In genomic region chr15:77143191-77143590, GRCh38 we compare ENCODE assay signal across 26 cellular contexts.
DNase-seq lines count a peak whose midpoint lies in the region; ATAC-seq and TF ChIP-seq lines count a peak whose summit lies in the region.
"Had no signal": no experiment of that assay in that cellular context is flagged by ENCODE, and none has a peak within 500 bp of the region (broad histone marks: within the 10 kb centered on the region; RNA-seq: fewer than 3 reads in every experiment).

No MANE protein-coding gene starts in this region.

- H3K4me1 ChIP-seq in GM23248 (ENCODE audit: insufficient read depth): peaks cover 56% of the 10 kb centered on the region
- peaks cover 41% of the 10 kb centered on the region for H3K4me1 ChIP-seq in SJSA1 (replicated peaks)
- peaks cover 30% of the 10 kb centered on the region for H3K4me1 ChIP-seq in fibroblast of lung (ENCODE audit: control insufficient read depth, extremely low read depth, insufficient read depth, low read length)
- peaks cover 12 to 18% of the 10 kb centered on the region in 2 experiments for H3K4me1 ChIP-seq in trophoblast cell (ENCODE audit: control insufficient read depth in 1 of 2, insufficient read depth in 2 of 2, low read length in 2 of 2)
- H3K4me1 ChIP-seq: left lung had no signal

- 92% methylated on average over 7 of the region's 7 CpGs for WGBS in GM23248 (ENCODE audit: low coverage in 1 of 2, low lambda C conversion rate in 2 of 2, missing lambda C conversion rate in 2 of 2), 2 experiments
- WGBS in trophoblast cell (ENCODE audit: extremely low coverage, insufficient coverage, insufficient read length): no CpG with 5 or more reads among the region's 7 CpGs

- H2BK120ac ChIP-seq in trophoblast cell (ENCODE audit: insufficient read depth, low read length, poor library complexity): peak overlapping the region; percentile 49

- no peak for TF ChIP-seq CTCF in fibroblast of lung (conservative IDR thresholded peaks at IDR 0.05 in 1 of 2, IDR thresholded peaks at IDR 0.05 in 1 of 2; ENCODE audit: low read depth in 1 of 2, low read length in 2 of 2)

- in situ Hi-C loops in GM23248 (cut with MboI): no loop called here

- H3K4ac ChIP-seq in trophoblast cell (ENCODE audit: low read depth, low read length): no peak overlapping the region

- DNase-seq in GM23248 (no peak), SJSA1 (ENCODE audit: low read depth in 1 of 2, low spot score in 2 of 2) (no peak), fibroblast of lung (ENCODE audit: low read depth in 2 of 2) (no peak), trophoblast cell (no peak), NCI-H69 (lab: John Stamatoyannopoulos, UW) (no peak), NCI-H2171 (lab: John Stamatoyannopoulos, UW) (no peak)
- DNase-seq: activated CD4-positive, alpha-beta T cell treated with anti-CD3 and anti-CD28 coated beads, Interleukin-2, amount 50 U/mL, for 1 hour; activated CD4-positive, CD25-positive, alpha-beta regulatory T cell; activated naive CD4-positive, alpha-beta T cell; activated naive CD8-positive, alpha-beta T cell treated with anti-CD3 and anti-CD28 coated beads, Interleukin-2, amount 50 U/mL, for 24 hours; activated T-cell treated with anti-CD3 and anti-CD28 coated beads, Interleukin-2, amount 50 U/mL, for 72 hours; DMS53; HCEC 1CT; islet precursor cell; left lung; naive B cell; NCI-H1048; NCI-H1694; SJCRH30; stimulated activated naive B cell treated with anti-CD40 and anti-IgM and Interleukin-4, amounts not matched to agents 10 μg/mL and 1 μg/mL and 100 μg/mL, for 72 hours; substantia nigra; upper lobe of left lung had no signal

- H3K9me3 ChIP-seq in GM23248 (ENCODE audit: low read depth): no peaks in the 10 kb centered on the region
- no peaks in the 10 kb centered on the region for H3K9me3 ChIP-seq in SJSA1 (replicated peaks)
- no peaks in the 10 kb centered on the region for H3K9me3 ChIP-seq in fibroblast of lung (ENCODE audit: control insufficient read depth, insufficient read depth, low read depth, low read length)
- H3K9me3 ChIP-seq in trophoblast cell (ENCODE audit: insufficient read depth, low read depth, low read length): no peaks in the 10 kb centered on the region

- no peak overlapping the region for H3K23ac ChIP-seq in trophoblast cell (ENCODE audit: low read length)

- no peaks in the 10 kb centered on the region for H3K9me2 ChIP-seq in GM23248 (ENCODE audit: insufficient read depth)

- H3F3A ChIP-seq in GM23248 (ENCODE audit: insufficient read depth): peaks cover 78% of the 10 kb centered on the region

- 0 out of 2 replicates have a peak overlapping the region, but pooled peaks have one; percentile 48 for H3K4me3 ChIP-seq in GM23248
- no peak overlapping the region for H3K4me3 ChIP-seq in SJSA1
- H3K4me3 ChIP-seq in fibroblast of lung (replicated peaks in 1 of 4; ENCODE audit: control extremely low read depth in 1 of 4, insufficient read depth in 1 of 4, low read depth in 3 of 4, low read length in 4 of 4): no peak overlapping the region
- H3K4me3 ChIP-seq in trophoblast cell (ENCODE audit: low read depth, low read length): no peak overlapping the region
- H3K4me3 ChIP-seq: BLaER1 treated with 17β-estradiol and CSF1 and Interleukin-3, amounts not matched to agents 10 nM and 100 nM; left lung; SJCRH30; upper lobe of left lung had no signal

- H3K27ac ChIP-seq in GM23248 (peak overlapping the region; percentile 95), SJSA1 (peak overlapping the region; percentile 98), fibroblast of lung (ENCODE audit: insufficient read depth, low read length) (peak overlapping the region; percentile 95), trophoblast cell (ENCODE audit: low read depth, low read length) (peak overlapping the region; percentile 92)
- H3K27ac ChIP-seq: BLaER1 treated with 17β-estradiol and CSF1 and Interleukin-3, amounts not matched to agents 10 nM and 100 nM; epithelial cell of prostate had no signal

- no peaks in the 10 kb centered on the region for H3K27me3 ChIP-seq in GM23248 (replicated peaks; ENCODE audit: insufficient read depth)
- H3K27me3 ChIP-seq in SJSA1 (replicated peaks): no peaks in the 10 kb centered on the region
- H3K27me3 ChIP-seq in fibroblast of lung (ENCODE audit: control insufficient read depth, insufficient read depth, low read length): no peaks in the 10 kb centered on the region
- H3K27me3 ChIP-seq in trophoblast cell (ENCODE audit: insufficient read depth, low read length): no peaks in the 10 kb centered on the region
- H3K27me3 ChIP-seq: BLaER1 treated with 17β-estradiol and CSF1 and Interleukin-3, amounts not matched to agents 10 nM and 100 nM; left lung; SJCRH30; upper lobe of left lung had no signal

- no peak overlapping the region for H4K8ac ChIP-seq in trophoblast cell (ENCODE audit: low read depth, low read length)

- no peak overlapping the region for H3K9ac ChIP-seq in GM23248
- no peak overlapping the region for H3K9ac ChIP-seq in fibroblast of lung (ENCODE audit: insufficient read depth, low read length)
- no peak overlapping the region for H3K9ac ChIP-seq in trophoblast cell (ENCODE audit: low read length)
- H3K9ac ChIP-seq: BLaER1 treated with 17β-estradiol and CSF1 and Interleukin-3, amounts not matched to agents 10 nM and 100 nM had no signal

- H2AK5ac ChIP-seq in trophoblast cell (ENCODE audit: low read length): no peak overlapping the region

- H3K79me1 ChIP-seq in trophoblast cell (ENCODE audit: low read length): peaks cover 12% of the 10 kb centered on the region

- H3K4me2 ChIP-seq in GM23248 (ENCODE audit: unreplicated experiment) (peak overlapping the region; percentile 77), fibroblast of lung (ENCODE audit: extremely low read depth, insufficient read depth, low read length) (peak overlapping the region; percentile 95), trophoblast cell (ENCODE audit: low read length) (no peak overlapping the region)

- H3K14ac ChIP-seq in trophoblast cell (ENCODE audit: low read length): no peak overlapping the region

- H4K20me1 ChIP-seq in GM23248 (ENCODE audit: insufficient read depth) (no peaks in the 10 kb centered on the region), fibroblast of lung (ENCODE audit: control insufficient read depth, extremely low read depth, insufficient read depth, low read length) (no peaks in the 10 kb centered on the region)
- H4K20me1 ChIP-seq: BLaER1 treated with 17β-estradiol and CSF1 and Interleukin-3, amounts not matched to agents 10 nM and 100 nM had no signal

- no peak overlapping the region for H4K12ac ChIP-seq in trophoblast cell (ENCODE audit: low read depth, low read length)

- peaks cover 22% of the 10 kb centered on the region for H3K79me2 ChIP-seq in GM23248 (ENCODE audit: insufficient read depth)
- H3K79me2 ChIP-seq in fibroblast of lung (ENCODE audit: control insufficient read depth, insufficient read depth, low read length): no peaks in the 10 kb centered on the region
- H3K79me2 ChIP-seq in trophoblast cell (ENCODE audit: control insufficient read depth, insufficient read depth, low read length, poor library complexity): no peaks in the 10 kb centered on the region

- no peak for ATAC-seq in HG03159 (IDR thresholded peaks at IDR 0.05; ENCODE audit: unreplicated experiment)
- ATAC-seq in GM21529 (IDR thresholded peaks at IDR 0.05; ENCODE audit: unreplicated experiment): no peak
- ATAC-seq: activated naive CD8-positive, alpha-beta T cell treated with anti-CD3 and anti-CD28 coated beads, Interleukin-2, amount 50 U/mL, for 24 hours; activated T-cell treated with anti-CD3 and anti-CD28 coated beads, Interleukin-2, amount 50 U/mL, for 72 hours; left lung; stimulated activated naive B cell treated with anti-CD40 and anti-IgM and Interleukin-4, amounts not matched to agents 10 μg/mL and 1 μg/mL and 100 μg/mL, for 72 hours had no signal

- H2AFZ ChIP-seq in GM23248: no peak overlapping the region
- no peak overlapping the region for H2AFZ ChIP-seq in fibroblast of lung (ENCODE audit: low read length)
- H2AFZ ChIP-seq in trophoblast cell (ENCODE audit: insufficient read depth, low read length, poor library complexity): no peak overlapping the region

- peaks cover 21% of the 10 kb centered on the region; the same call in 1 of the 2 replicates for H3K36me3 ChIP-seq in GM23248 (ENCODE audit: low read depth)
- peaks cover 30% of the 10 kb centered on the region for H3K36me3 ChIP-seq in SJSA1
- H3K36me3 ChIP-seq in fibroblast of lung (ENCODE audit: control insufficient read depth, insufficient read depth, low read length): no peaks in the 10 kb centered on the region
- H3K36me3 ChIP-seq in trophoblast cell (ENCODE audit: control insufficient read depth in 1 of 2, insufficient read depth in 2 of 2, low read length in 2 of 2): no peaks in the 10 kb centered on the region

- peak overlapping the region; percentile 16 for H2BK5ac ChIP-seq in trophoblast cell (ENCODE audit: low read depth, low read length, poor library complexity)

- no peak overlapping the region for H4K91ac ChIP-seq in trophoblast cell (ENCODE audit: low read depth, low read length)

- no peak overlapping the region for H3K18ac ChIP-seq in trophoblast cell (ENCODE audit: low read length)

- no peak overlapping the region for H2BK12ac ChIP-seq in trophoblast cell (ENCODE audit: low read length)
